In the genomic region with DNA sequence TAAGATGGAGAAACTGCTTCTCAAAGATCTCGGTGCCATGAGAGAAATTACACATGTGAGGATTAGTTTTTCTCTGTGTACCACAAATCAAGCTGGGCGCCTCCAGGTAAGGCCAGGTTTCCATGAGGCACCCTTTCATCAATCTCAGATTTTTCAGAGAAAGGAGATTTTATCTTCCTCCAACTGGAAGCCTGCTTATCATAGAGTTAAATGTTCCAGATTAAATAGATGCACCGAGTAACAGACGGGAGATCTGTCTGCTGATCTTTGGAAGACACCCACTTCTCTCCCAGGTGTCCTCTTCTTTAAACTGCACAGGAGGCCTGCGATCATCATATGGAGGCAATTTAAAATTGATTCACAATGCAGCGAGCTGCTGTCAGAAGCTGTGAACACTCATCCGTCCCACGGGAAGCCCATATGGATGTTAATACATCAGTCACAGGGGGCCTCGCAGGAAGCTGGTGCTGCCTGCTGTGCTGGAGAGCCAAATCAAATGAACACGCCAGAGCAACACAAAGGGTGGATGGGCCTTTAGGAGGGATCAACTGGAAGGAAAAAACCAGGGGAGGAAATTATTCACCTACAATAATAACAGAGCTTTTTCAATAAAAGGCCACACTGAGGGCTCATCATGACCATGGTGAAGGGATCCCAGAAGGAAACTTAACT, we compare ENCODE assay signal across 1 cellular context.
TF ChIP-seq lines count a peak whose summit lies in the region.

No MANE protein-coding gene starts in this region.

TF ChIP-seq in WTC11, 78 proteins besides CTCF, POLR2A, EP300 and RAD21 (continued from another document):
- TF ChIP-seq SOX15 (CRISPR knock-in tag; IDR thresholded peaks at IDR 0.05) (no peak), JUN (CRISPR knock-in tag; IDR thresholded peaks at IDR 0.05) (0 out of 2 replicates have a peak, but pooled peaks have one; percentile 66), KAT7 (CRISPR knock-in tag; IDR thresholded peaks at IDR 0.05; ENCODE audit: borderline replicate concordance) (no peak), ZNF138 (CRISPR knock-in tag; conservative IDR thresholded peaks at IDR 0.05) (0 out of 2 replicates have a peak, but pooled peaks have one; percentile 30), ZNF423 (CRISPR knock-in tag; IDR thresholded peaks at IDR 0.05) (peak; percentile 100), CREM (CRISPR knock-in tag; IDR thresholded peaks at IDR 0.05) (peak; percentile 83)
- TF ChIP-seq, protein P1, sequence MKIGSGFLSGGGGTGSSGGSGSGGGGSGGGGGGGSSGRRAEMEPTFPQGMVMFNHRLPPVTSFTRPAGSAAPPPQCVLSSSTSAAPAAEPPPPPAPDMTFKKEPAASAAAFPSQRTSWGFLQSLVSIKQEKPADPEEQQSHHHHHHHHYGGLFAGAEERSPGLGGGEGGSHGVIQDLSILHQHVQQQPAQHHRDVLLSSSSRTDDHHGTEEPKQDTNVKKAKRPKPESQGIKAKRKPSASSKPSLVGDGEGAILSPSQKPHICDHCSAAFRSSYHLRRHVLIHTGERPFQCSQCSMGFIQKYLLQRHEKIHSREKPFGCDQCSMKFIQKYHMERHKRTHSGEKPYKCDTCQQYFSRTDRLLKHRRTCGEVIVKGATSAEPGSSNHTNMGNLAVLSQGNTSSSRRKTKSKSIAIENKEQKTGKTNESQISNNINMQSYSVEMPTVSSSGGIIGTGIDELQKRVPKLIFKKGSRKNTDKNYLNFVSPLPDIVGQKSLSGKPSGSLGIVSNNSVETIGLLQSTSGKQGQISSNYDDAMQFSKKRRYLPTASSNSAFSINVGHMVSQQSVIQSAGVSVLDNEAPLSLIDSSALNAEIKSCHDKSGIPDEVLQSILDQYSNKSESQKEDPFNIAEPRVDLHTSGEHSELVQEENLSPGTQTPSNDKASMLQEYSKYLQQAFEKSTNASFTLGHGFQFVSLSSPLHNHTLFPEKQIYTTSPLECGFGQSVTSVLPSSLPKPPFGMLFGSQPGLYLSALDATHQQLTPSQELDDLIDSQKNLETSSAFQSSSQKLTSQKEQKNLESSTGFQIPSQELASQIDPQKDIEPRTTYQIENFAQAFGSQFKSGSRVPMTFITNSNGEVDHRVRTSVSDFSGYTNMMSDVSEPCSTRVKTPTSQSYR (CRISPR knock-in tag; IDR thresholded peaks at IDR 0.05) = peak; percentile 68; the same call in 1 of the 2 replicates
- TF ChIP-seq, protein P2, sequence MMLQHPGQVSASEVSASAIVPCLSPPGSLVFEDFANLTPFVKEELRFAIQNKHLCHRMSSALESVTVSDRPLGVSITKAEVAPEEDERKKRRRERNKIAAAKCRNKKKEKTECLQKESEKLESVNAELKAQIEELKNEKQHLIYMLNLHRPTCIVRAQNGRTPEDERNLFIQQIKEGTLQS (CRISPR knock-in tag; conservative IDR thresholded peaks at IDR 0.05) = no peak
- TF ChIP-seq, protein P3, sequence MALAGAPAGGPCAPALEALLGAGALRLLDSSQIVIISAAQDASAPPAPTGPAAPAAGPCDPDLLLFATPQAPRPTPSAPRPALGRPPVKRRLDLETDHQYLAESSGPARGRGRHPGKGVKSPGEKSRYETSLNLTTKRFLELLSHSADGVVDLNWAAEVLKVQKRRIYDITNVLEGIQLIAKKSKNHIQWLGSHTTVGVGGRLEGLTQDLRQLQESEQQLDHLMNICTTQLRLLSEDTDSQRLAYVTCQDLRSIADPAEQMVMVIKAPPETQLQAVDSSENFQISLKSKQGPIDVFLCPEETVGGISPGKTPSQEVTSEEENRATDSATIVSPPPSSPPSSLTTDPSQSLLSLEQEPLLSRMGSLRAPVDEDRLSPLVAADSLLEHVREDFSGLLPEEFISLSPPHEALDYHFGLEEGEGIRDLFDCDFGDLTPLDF (CRISPR knock-in tag; IDR thresholded peaks at IDR 0.05) = no peak
